ENCODE assay signal across 7 cellular contexts in the genomic region with DNA sequence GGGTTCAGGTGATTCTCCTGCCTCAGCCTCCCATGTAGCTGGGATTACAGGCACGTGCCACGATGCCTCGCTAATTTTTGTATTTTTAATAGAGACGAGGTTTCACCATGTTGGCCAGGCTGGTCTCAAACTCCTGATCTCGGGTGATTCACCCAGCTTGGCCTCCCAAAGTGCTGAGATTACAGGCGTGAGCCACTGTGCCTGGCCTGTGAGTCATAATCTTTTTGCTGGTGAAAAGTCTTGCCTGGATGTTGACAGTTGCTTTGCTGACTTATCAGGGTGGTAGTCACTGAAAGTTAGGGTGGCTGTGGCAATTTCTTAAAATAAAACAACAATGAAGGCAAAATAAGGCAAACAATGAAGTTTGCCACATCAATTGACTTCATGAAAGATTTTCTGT. TPM values are rescaled to one million over a fixed set of nuclear protein-coding genes. Genes with fewer than 3 reads are reported as not detected.
"Had no signal": no experiment of that assay in that cellular context is flagged by ENCODE, and none has a peak within 500 bp of the region (broad histone marks: within the 10 kb centered on the region; RNA-seq: fewer than 3 reads in every experiment).

No MANE protein-coding gene starts in this region.

RNA-seq across cellular contexts. Expression of a gene that starts 49.3 kb away (rescaled TPM):
- total RNA-seq: activated B cell treated with CpG ODN at 0.5 μM for 24 hours; activated CD4-positive, alpha-beta memory T cell treated with anti-CD3 and anti-CD28 coated beads for 36 hours; activated naive CD4-positive, alpha-beta T cell treated with anti-CD3 and anti-CD28 coated beads, Interleukin-2, amount 50 U/mL, for 72 hours; activated T-helper 1 cell treated with anti-CD3 and anti-CD28 coated beads, Interleukin-12 subunit alpha, Interleukin-12 subunit beta, Interleukin-2, Interleukin-4 antibody, amounts not matched to agents 30 ng/mL and 10 ng/mL and 1 ng/mL, durations not matched to agents 14 hours and 24 hours and 36 hours; epithelial cell of proximal tubule; naive thymus-derived CD8-positive, alpha-beta T cell; T-helper 2 cell treated with Interferon-gamma antibody and Interleukin-4, amounts not matched to agents 100 ng/mL and 5 ng/mL, for 36 hours had no signal
